Comparison of ENCODE assay signal across 9 cellular contexts in genomic region chr5:159504857-159505304, GRCh38.
DNase-seq lines count a peak whose midpoint lies in the region; ATAC-seq and TF ChIP-seq lines count a peak whose summit lies in the region.
"Had no signal": no experiment of that assay in that cellular context is flagged by ENCODE, and none has a peak within 500 bp of the region (broad histone marks: within the 10 kb centered on the region; RNA-seq: fewer than 3 reads in every experiment).

No MANE protein-coding gene starts in this region.

- 78% methylated on average over 7 of the region's 7 CpGs for WGBS in mammary epithelial cell (ENCODE audit: low coverage, missing lambda C conversion rate)
- 45% methylated on average over 5 of the region's 7 CpGs for WGBS in right lobe of liver (ENCODE audit: insufficient coverage, low coverage, low lambda C conversion rate, missing lambda C conversion rate)

- no peaks in the 10 kb centered on the region for H3K27me3 Mint-ChIP-seq in type B pancreatic cell
- H3K27me3 Mint-ChIP-seq: IgD-negative memory B cell had no signal

- no peaks in the 10 kb centered on the region for H3K79me2 ChIP-seq in mammary epithelial cell (ENCODE audit: insufficient read depth, low read length)

- H3K4me3 Mint-ChIP-seq in type B pancreatic cell: peak overlapping the region; percentile 19
- H3K4me3 Mint-ChIP-seq: IgD-negative memory B cell had no signal

- H3K4me2 ChIP-seq in mammary epithelial cell (ENCODE audit: insufficient read depth, low read depth, low read length): no peak overlapping the region

- intact Hi-C loops in mammary epithelial cell (cut with micrococcal nuclease): no loop called here
- intact Hi-C loops in right lobe of liver (cut with DNase I): no loop called here

- H3K4me1 ChIP-seq in mammary epithelial cell (ENCODE audit: insufficient read depth, low read length) (no peaks in the 10 kb centered on the region), right lobe of liver (no peaks in the 10 kb centered on the region)

- H3K36me3 ChIP-seq in mammary epithelial cell (ENCODE audit: insufficient read depth, low read length) (no peaks in the 10 kb centered on the region), right lobe of liver (no peaks in the 10 kb centered on the region)

- ATAC-seq in right lobe of liver (peak; percentile 77 to 92 (median 88)), GM21526 (IDR thresholded peaks at IDR 0.05; ENCODE audit: low FRiP score, unreplicated experiment) (no peak), GM18502 (IDR thresholded peaks at IDR 0.05; ENCODE audit: poor library complexity, unreplicated experiment) (no peak)

- no peak overlapping the region for H2AFZ ChIP-seq in mammary epithelial cell (ENCODE audit: low read depth, low read length)

- H3K4me3 ChIP-seq in mammary epithelial cell (replicated peaks in 1 of 3; ENCODE audit: insufficient read depth in 1 of 3, low read depth in 2 of 3, low read length in 3 of 3): no peak overlapping the region
- H3K4me3 ChIP-seq in right lobe of liver: no peak overlapping the region

- no peaks in the 10 kb centered on the region for H4K20me1 ChIP-seq in mammary epithelial cell (ENCODE audit: insufficient read depth, low read length)

- CTCF ChIA-PET in mammary epithelial cell (lab: Charles Lee; ENCODE audit: low non-redundant PET): interaction anchor here (0.6 kb wide), 1 partner anchor 147 kb away, joined by 3 read pairs; no protein-coding TSS in a partner anchor

- DNase-seq in HPDE6-E6E7 (ENCODE audit: extremely low spot score) (peak; percentile 27), mammary epithelial cell (peak; percentile 57), right lobe of liver (no peak), type B pancreatic cell (ENCODE audit: extremely low spot score, unreplicated experiment) (no peak), inferior parietal cortex (ENCODE audit: extremely low spot score) (no peak)
- no peak for DNase-seq in stimulated activated naive CD4-positive, alpha-beta T cell (lab: John Stamatoyannopoulos, UW)

- H3K27ac ChIP-seq in mammary epithelial cell (ENCODE audit: insufficient read depth, low read depth, low read length) (no peak overlapping the region), right lobe of liver (peak overlapping the region in 2 of 3 donors; percentile 4 to 14)

- H3K9me3 Mint-ChIP-seq in type B pancreatic cell: peaks cover 4% of the 10 kb centered on the region

- peak overlapping the region; percentile 86 for H3K27ac Mint-ChIP-seq in type B pancreatic cell
- H3K27ac Mint-ChIP-seq: IgD-negative memory B cell had no signal

- in situ Hi-C loops in mammary epithelial cell (cut with MboI; ENCODE audit: low sequenced_read_pairs in 2 of 2): loop anchor here in 1 of 2 donors (25.0 kb wide), 1 partner anchor 482 kb away; no protein-coding TSS in a partner anchor

- H3K9me3 ChIP-seq in mammary epithelial cell (replicated peaks; ENCODE audit: insufficient read depth, low read length): no peaks in the 10 kb centered on the region
- H3K9me3 ChIP-seq in right lobe of liver: no peaks in the 10 kb centered on the region

- no peaks in the 10 kb centered on the region for H3K36me3 Mint-ChIP-seq in type B pancreatic cell

- H3K4me1 Mint-ChIP-seq in type B pancreatic cell (ENCODE audit: unreplicated experiment): peaks cover 17% of the 10 kb centered on the region

- H3K27me3 ChIP-seq in mammary epithelial cell (ENCODE audit: insufficient read depth, low read length): no peaks in the 10 kb centered on the region
- no peaks in the 10 kb centered on the region for H3K27me3 ChIP-seq in right lobe of liver

- no peak overlapping the region for H3K9ac ChIP-seq in mammary epithelial cell (ENCODE audit: insufficient read depth, low read length)

- BruUV-seq in mammary epithelial cell (replicated peaks; lab: Mats Ljungman, UMichigan): no TSS peak

- no peak for TF ChIP-seq POLR2A in right lobe of liver (IDR thresholded peaks at IDR 0.05)

- dilution Hi-C loops in mammary epithelial cell (cut with HindIII; ENCODE audit: low sequenced_read_pairs): no loop called here

- no peak for TF ChIP-seq CTCF in mammary epithelial cell (conservative IDR thresholded peaks at IDR 0.05 in 1 of 2, IDR thresholded peaks at IDR 0.05 in 1 of 2; ENCODE audit: extremely low read depth in 1 of 2, insufficient read depth in 1 of 2, low read depth in 1 of 2, low read length in 2 of 2)
- TF ChIP-seq CTCF in right lobe of liver (IDR thresholded peaks at IDR 0.05): no peak
- no peak for TF ChIP-seq CTCF in type B pancreatic cell (conservative IDR thresholded peaks at IDR 0.05)

Comparison
In these comparisons a context has a peak if more than half of its experiments do, and no peak if none do; other contexts are left out.
1. DNase-seq: peak in HPDE6-E6E7 (single experiment) and mammary epithelial cell (single experiment); none in right lobe of liver (0 of 3), type B pancreatic cell (single experiment), inferior parietal cortex (single experiment) and stimulated activated naive CD4-positive, alpha-beta T cell (0 of 6).
2. ATAC-seq: peak in right lobe of liver (4 of 4); none in GM21526 (single experiment) and GM18502 (single experiment).